ENCODE assay signal across 33 cellular contexts in the genomic region with DNA sequence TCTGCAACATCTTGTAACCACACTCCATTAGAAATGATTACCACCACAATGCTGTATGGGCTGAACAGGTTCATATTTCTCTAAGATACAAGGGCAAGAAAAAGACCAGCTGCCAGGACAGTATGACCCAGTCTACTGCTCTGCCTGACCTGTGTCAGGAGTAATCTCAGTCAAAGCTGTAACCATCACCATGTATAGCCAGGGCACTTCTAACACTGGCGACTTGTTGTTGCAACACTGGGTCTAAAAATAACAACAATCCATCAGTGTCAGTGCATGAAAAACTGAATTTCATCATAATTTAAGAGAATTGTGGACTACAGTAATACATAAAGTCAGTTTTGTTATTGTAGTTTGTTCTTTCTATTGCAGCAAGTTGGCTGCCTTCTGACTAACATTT.
DNase-seq lines count a peak whose midpoint lies in the region; ATAC-seq and TF ChIP-seq lines count a peak whose summit lies in the region.
"Had no signal": no experiment of that assay in that cellular context is flagged by ENCODE, and none has a peak within 500 bp of the region (broad histone marks: within the 10 kb centered on the region; RNA-seq: fewer than 3 reads in every experiment).

No MANE protein-coding gene starts in this region.

- BruUV-seq in MCF 10A (replicated peaks; lab: Mats Ljungman, UMichigan): no TSS peak

- peaks cover 7% of the 10 kb centered on the region for H3K4me1 Mint-ChIP-seq in MCF 10A (ENCODE audit: insufficient read depth, unreplicated experiment)
- H3K4me1 Mint-ChIP-seq: activated B cell treated with CpG ODN at 0.5 μM for 24 hours; activated CD4-positive, alpha-beta T cell treated with anti-CD3 and anti-CD28 coated beads, Interleukin-2, amount 10 ng/mL, durations not matched to agents 7 days and 5 days; activated naive CD8-positive, alpha-beta T cell treated with anti-CD3 and anti-CD28 coated beads, Interleukin-2, amount 10 ng/mL, durations not matched to agents 7 days and 5 days; natural killer cell; T-cell had no signal

- no peak overlapping the region for H3K4me3 Mint-ChIP-seq in MCF 10A (ENCODE audit: unreplicated experiment)
- H3K4me3 Mint-ChIP-seq: activated B cell treated with CpG ODN at 0.5 μM for 24 hours; activated CD4-positive, alpha-beta T cell treated with anti-CD3 and anti-CD28 coated beads, Interleukin-2, amount 10 ng/mL, durations not matched to agents 7 days and 5 days; activated naive CD8-positive, alpha-beta T cell treated with anti-CD3 and anti-CD28 coated beads, Interleukin-2, amount 10 ng/mL, durations not matched to agents 7 days and 5 days; activated T-cell treated with anti-CD3 and anti-CD28 coated beads, Interleukin-2, amount 50 U/mL, for 24 hours; CD4-positive, alpha-beta memory T cell; dendritic cell treated with granulocyte-macrophage colony-stimulating factor and Interleukin-4, amounts not matched to agents 40 ng/mL and 50 ng/mL, for 4 days; endodermal cell; natural killer cell; T-cell had no signal

- TF ChIP-seq CTCF in MCF 10A (IDR thresholded peaks at IDR 0.05; ENCODE audit: unreplicated experiment) (no peak), breast epithelium (IDR thresholded peaks at IDR 0.05) (no peak), choroid plexus epithelial cell (conservative IDR thresholded peaks at IDR 0.05; ENCODE audit: low read depth, low read length) (no peak)

- no peaks in the 10 kb centered on the region for H3K36me3 Mint-ChIP-seq in MCF 10A (ENCODE audit: insufficient read depth, unreplicated experiment)
- H3K36me3 Mint-ChIP-seq: activated naive CD8-positive, alpha-beta T cell treated with anti-CD3 and anti-CD28 coated beads, Interleukin-2, amount 10 ng/mL, durations not matched to agents 7 days and 5 days; CD4-positive, alpha-beta memory T cell; T-cell had no signal

- H3K27ac ChIP-seq in breast epithelium: no peak overlapping the region
- H3K27ac ChIP-seq: gastroesophageal sphincter, hepatocyte, lower lobe of right lung, psoas muscle, sigmoid colon, SJSA1, thyroid gland had no signal

- DNase-seq in MCF 10A (ENCODE audit: unreplicated experiment): peak; percentile 60
- no peak for DNase-seq in breast epithelium (ENCODE audit: low spot score in 2 of 2)
- peak; percentile 81 for DNase-seq in NOMO-1 treated with DMSO at 0.1 percent for 48 hours (lab: John Stamatoyannopoulos, UW; ENCODE audit: unreplicated experiment)
- DNase-seq in choroid plexus epithelial cell (ENCODE audit: low read depth): peak; percentile 17
- peak; percentile 2 for DNase-seq in retina
- DNase-seq in AG08395 (ENCODE audit: low spot score): no peak
- DNase-seq: activated B cell treated with CpG ODN at 0.5 μM for 24 hours; activated CD4-positive, alpha-beta T cell treated with anti-CD3 and anti-CD28 coated beads, Interleukin-2, amount 10 ng/mL, durations not matched to agents 7 days and 5 days; activated gamma-delta T cell; activated naive CD8-positive, alpha-beta T cell treated with anti-CD3 and anti-CD28 coated beads, Interleukin-2, amount 10 ng/mL, durations not matched to agents 7 days and 5 days; activated T-cell treated with anti-CD3 and anti-CD28 coated beads, Interleukin-2, amount 50 U/mL, for 24 hours; CD4-positive, alpha-beta memory T cell; central memory CD4-positive, alpha-beta T cell; endodermal cell; GOT3; KG1; lower lobe of right lung; natural killer cell; NCI-H1092 treated with DMSO at 0.1 percent for 48 hours; NCI-H1694 treated with DMSO at 0.1 percent for 48 hours; NCI-H524 treated with DMSO at 0.1 percent for 48 hours; occipital lobe; psoas muscle; sigmoid colon; stimulated activated CD4-positive, alpha-beta T cell treated with anti-CD3 and anti-CD28 coated beads, Interleukin-4, amount 100 ng/mL, for 1 hour; T-cell; thyroid gland had no signal

- intact Hi-C loops in MCF 10A (cut with micrococcal nuclease) (no loop called here), breast epithelium (cut with DNase I; ENCODE audit: low total_unique reads) (no loop called here)

- no peak for TF ChIP-seq POLR2A in breast epithelium (IDR thresholded peaks at IDR 0.05)

- ATAC-seq in HG03135 (IDR thresholded peaks at IDR 0.05; ENCODE audit: unreplicated experiment) (no peak), GM19397 (IDR thresholded peaks at IDR 0.05; ENCODE audit: unreplicated experiment) (no peak)
- ATAC-seq: gastroesophageal sphincter, lower lobe of right lung, natural killer cell, psoas muscle, T-cell had no signal

- no peak overlapping the region for H3K27ac Mint-ChIP-seq in MCF 10A (ENCODE audit: low read depth, unreplicated experiment)
- H3K27ac Mint-ChIP-seq: activated B cell treated with CpG ODN at 0.5 μM for 24 hours; activated CD4-positive, alpha-beta T cell treated with anti-CD3 and anti-CD28 coated beads, Interleukin-2, amount 10 ng/mL, durations not matched to agents 7 days and 5 days; activated naive CD8-positive, alpha-beta T cell treated with anti-CD3 and anti-CD28 coated beads, Interleukin-2, amount 10 ng/mL, durations not matched to agents 7 days and 5 days; activated T-cell treated with anti-CD3 and anti-CD28 coated beads, Interleukin-2, amount 50 U/mL, for 24 hours; CD4-positive, alpha-beta memory T cell; dendritic cell treated with granulocyte-macrophage colony-stimulating factor and Interleukin-4, amounts not matched to agents 40 ng/mL and 50 ng/mL, for 4 days; endodermal cell; natural killer cell; T-cell had no signal

- no peaks in the 10 kb centered on the region for H3K4me1 ChIP-seq in breast epithelium
- H3K4me1 ChIP-seq: gastroesophageal sphincter, lower lobe of right lung, psoas muscle, sigmoid colon, SJSA1, thyroid gland had no signal

- H3K9me3 Mint-ChIP-seq in MCF 10A (ENCODE audit: unreplicated experiment): no peaks in the 10 kb centered on the region

- no peaks in the 10 kb centered on the region for H3K27me3 Mint-ChIP-seq in MCF 10A (ENCODE audit: insufficient read depth, unreplicated experiment)
- H3K27me3 Mint-ChIP-seq: activated B cell treated with CpG ODN at 0.5 μM for 24 hours; activated CD4-positive, alpha-beta T cell treated with anti-CD3 and anti-CD28 coated beads, Interleukin-2, amount 10 ng/mL, durations not matched to agents 7 days and 5 days; activated naive CD8-positive, alpha-beta T cell treated with anti-CD3 and anti-CD28 coated beads, Interleukin-2, amount 10 ng/mL, durations not matched to agents 7 days and 5 days; activated T-cell treated with anti-CD3 and anti-CD28 coated beads, Interleukin-2, amount 50 U/mL, for 24 hours; CD4-positive, alpha-beta memory T cell; dendritic cell treated with granulocyte-macrophage colony-stimulating factor and Interleukin-4, amounts not matched to agents 40 ng/mL and 50 ng/mL, for 4 days; T-cell had no signal

- H3K9me3 ChIP-seq in breast epithelium: peaks cover 0 to 2% of the 10 kb centered on the region in 2 donors
- H3K9me3 ChIP-seq: gastroesophageal sphincter, lower lobe of right lung, psoas muscle, sigmoid colon, SJSA1, thyroid gland had no signal

- H3K27me3 ChIP-seq in breast epithelium: no peaks in the 10 kb centered on the region
- H3K27me3 ChIP-seq: gastroesophageal sphincter, hepatocyte, sigmoid colon, SJSA1, thyroid gland had no signal

- POLR2A ChIA-PET in MCF 10A (lab: Yijun Ruan, JAX): no interaction called here

- H3K36me3 ChIP-seq in breast epithelium: no peaks in the 10 kb centered on the region
- H3K36me3 ChIP-seq: gastroesophageal sphincter, lower lobe of right lung, sigmoid colon, SJSA1, thyroid gland had no signal

- CTCF ChIA-PET in MCF 10A (lab: Yijun Ruan, JAX): interaction anchor here (0.6 kb wide), 1 partner anchor 25 kb away, joined by 3 read pairs; no protein-coding TSS in a partner anchor

- no peak overlapping the region for H3K4me3 ChIP-seq in breast epithelium
- no peak overlapping the region for H3K4me3 ChIP-seq in choroid plexus epithelial cell (ENCODE audit: low read depth, low read length)
- H3K4me3 ChIP-seq: gastroesophageal sphincter, hepatocyte, lower lobe of right lung, psoas muscle, sigmoid colon, SJSA1, thyroid gland had no signal

Comparison
In these comparisons a context has a peak if more than half of its experiments do, and no peak if none do; other contexts are left out.
1. DNase-seq: peak in MCF 10A (single experiment), NOMO-1 treated with DMSO at 0.1 percent for 48 hours (single experiment), choroid plexus epithelial cell (single experiment) and retina (single experiment); none in breast epithelium (0 of 2) and AG08395 (single experiment).